In genomic region chr6:53064726-53065265, GRCh38 we compare ENCODE assay signal across 8 cellular contexts. TPM values are rescaled to one million over a fixed set of nuclear protein-coding genes. Genes with fewer than 3 reads are reported as not detected.
A peak's percentile ranks its signal among the peaks of the same experiment; 100 is the strongest.
DNase-seq lines count a peak whose midpoint lies in the region; ATAC-seq lines count a peak whose summit lies in the region.

No MANE protein-coding gene starts in this region.

- H3K27me3 ChIP-seq in neuronal stem cell (ENCODE audit: control insufficient read depth in 3 of 3, insufficient read depth in 3 of 3, low read depth in 1 of 3, low read length in 3 of 3) = peaks cover 0 to 9% (median 2%) of the 10 kb centered on the region in 3 experiments

- peak overlapping the region; percentile 99 for H3K4me3 Mint-ChIP-seq in activated naive CD4-positive, alpha-beta T cell treated with anti-CD3 and anti-CD28 coated beads, Interleukin-2, amount 10 ng/mL, durations not matched to agents 7 days and 5 days

- no peak overlapping the region for H4K91ac ChIP-seq in neuronal stem cell (ENCODE audit: low read depth, low read length, poor library complexity)

- H3K79me1 ChIP-seq in neuronal stem cell (ENCODE audit: low read depth, low read length) = no peaks in the 10 kb centered on the region

- H3K27ac Mint-ChIP-seq in activated naive CD4-positive, alpha-beta T cell treated with anti-CD3 and anti-CD28 coated beads, Interleukin-2, amount 10 ng/mL, durations not matched to agents 7 days and 5 days = peak overlapping the region; percentile 97

- peaks cover 2% of the 10 kb centered on the region for H3K36me3 Mint-ChIP-seq in activated naive CD4-positive, alpha-beta T cell treated with anti-CD3 and anti-CD28 coated beads, Interleukin-2, amount 10 ng/mL, durations not matched to agents 7 days and 5 days

- H2BK15ac ChIP-seq in neuronal stem cell (ENCODE audit: low read length) = no peak overlapping the region

- peak overlapping the region; percentile 19 for H3K27ac ChIP-seq in neuronal stem cell (replicated peaks; ENCODE audit: low read length)

- H3K36me3 ChIP-seq in neuronal stem cell (replicated peaks in 1 of 2; ENCODE audit: control insufficient read depth in 2 of 2, insufficient read depth in 2 of 2, low read length in 2 of 2) = peaks cover 0 to 10% of the 10 kb centered on the region in 2 donors

- peak overlapping the region; percentile 85 for H3K23ac ChIP-seq in neuronal stem cell (ENCODE audit: low read depth, low read length, poor library complexity)

- H3K14ac ChIP-seq in neuronal stem cell (ENCODE audit: low read length) = no peak overlapping the region

- no peak overlapping the region for H3K4ac ChIP-seq in neuronal stem cell (ENCODE audit: low read length)

- DNase-seq in GM03348 (ENCODE audit: low spot score) = peak; percentile 94
- DNase-seq in NCI-H1048 (lab: John Stamatoyannopoulos, UW) = peak; percentile 86
- DNase-seq in SK-N-DZ (ENCODE audit: low spot score) = peak; percentile 96
- DNase-seq in activated naive CD4-positive, alpha-beta T cell treated with anti-CD3 and anti-CD28 coated beads, Interleukin-2, amount 10 ng/mL, durations not matched to agents 7 days and 5 days = peak; percentile 99
- peak; percentile 92 for DNase-seq in germinal center (ENCODE audit: low spot score)
- peak; percentile 90 for DNase-seq in neuronal stem cell (ENCODE audit: low spot score)
- DNase-seq in stromal cell of bone marrow (ENCODE audit: low read depth) = peak; percentile 98

- no peak overlapping the region for H2AK5ac ChIP-seq in neuronal stem cell (ENCODE audit: low read depth, low read length)

- peak overlapping the region; percentile 80 to 95 for H3K4me3 ChIP-seq in neuronal stem cell (ENCODE audit: low read length in 2 of 2)

- H3K27me3 Mint-ChIP-seq in activated naive CD4-positive, alpha-beta T cell treated with anti-CD3 and anti-CD28 coated beads, Interleukin-2, amount 10 ng/mL, durations not matched to agents 7 days and 5 days = no peaks in the 10 kb centered on the region

- H2BK12ac ChIP-seq in neuronal stem cell (ENCODE audit: low read length) = no peak overlapping the region

- H2BK120ac ChIP-seq in neuronal stem cell (ENCODE audit: low read depth, low read length) = no peak overlapping the region

- CTCF ChIA-PET in activated naive CD4-positive, alpha-beta T cell treated with anti-CD3 and anti-CD28 coated beads, Interleukin-2, amount 10 ng/mL, durations not matched to agents 7 days and 5 days (lab: Charles Lee) = interaction anchor here (1.3 kb wide), 1 partner anchor 69 kb away, joined by 3 read pairs; the partner anchor contains the start of gene GSTA4

- H3K9me3 Mint-ChIP-seq in activated naive CD4-positive, alpha-beta T cell treated with anti-CD3 and anti-CD28 coated beads, Interleukin-2, amount 10 ng/mL, durations not matched to agents 7 days and 5 days = no peaks in the 10 kb centered on the region

- H2BK5ac ChIP-seq in neuronal stem cell (ENCODE audit: low read length) = peak overlapping the region; percentile 59

- H3K4me1 Mint-ChIP-seq in activated naive CD4-positive, alpha-beta T cell treated with anti-CD3 and anti-CD28 coated beads, Interleukin-2, amount 10 ng/mL, durations not matched to agents 7 days and 5 days = peaks cover 57% of the 10 kb centered on the region

- H3K4me2 ChIP-seq in neuronal stem cell (ENCODE audit: insufficient read depth, low read length, poor library complexity, severe bottlenecking) = peak overlapping the region; percentile 54

- no peak overlapping the region for H3K18ac ChIP-seq in neuronal stem cell (ENCODE audit: low read length)

- H4K8ac ChIP-seq in neuronal stem cell (ENCODE audit: low read depth, low read length) = no peak overlapping the region

- H3K9ac ChIP-seq in neuronal stem cell (ENCODE audit: low read depth, low read length, poor library complexity) = peak overlapping the region; percentile 92

- peak overlapping the region; percentile 99 for H2AFZ ChIP-seq in neuronal stem cell (ENCODE audit: low read length)

- peaks cover 7 to 16% of the 10 kb centered on the region in 2 donors for H3K4me1 ChIP-seq in neuronal stem cell (ENCODE audit: control insufficient read depth in 2 of 2, insufficient read depth in 1 of 2, low read depth in 1 of 2, low read length in 2 of 2)

- peak; percentile 74 for ATAC-seq in HG02588 (IDR thresholded peaks at IDR 0.05; ENCODE audit: unreplicated experiment)

- H3K9me3 ChIP-seq in neuronal stem cell (replicated peaks in 1 of 2; ENCODE audit: control insufficient read depth in 2 of 2, insufficient read depth in 1 of 2, low read depth in 1 of 2, low read length in 2 of 2) = no peaks in the 10 kb centered on the region

- no CpG with 5 or more reads among the region's 26 CpGs for WGBS in neuronal stem cell (ENCODE audit: extremely low coverage in 2 of 2, insufficient read length in 2 of 2, insufficient replicate concordance in 1 of 2), 2 donors

RNA-seq across cellular contexts. Expression of gene FBXO9, which starts 0.4 kb away (rescaled TPM):
- 20.4 and 25.7 TPM in 2 replicates for polyA plus RNA-seq in SK-N-DZ (2014; cell fraction: cytosol; rRNA removed)
- 66.0 and 74.5 TPM in 2 replicates for polyA plus RNA-seq in SK-N-DZ (2014; cell fraction: nucleus; rRNA removed)
- 29.1 TPM for polyA plus RNA-seq in neuronal stem cell (2013, experiment 1 of 2)
- polyA plus RNA-seq in neuronal stem cell (2013, experiment 2 of 2) = 29.4 TPM

RNA-seq across cellular contexts. Expression of gene CILK1, which starts 3.2 kb away (rescaled TPM):
- 10.2 and 10.8 TPM in 2 replicates for polyA plus RNA-seq in SK-N-DZ (2014; cell fraction: cytosol; rRNA removed)
- 5.8 and 7.5 TPM in 2 replicates for polyA plus RNA-seq in SK-N-DZ (2014; cell fraction: nucleus; rRNA removed)
- polyA plus RNA-seq in neuronal stem cell (2013, experiment 1 of 2) = 9.4 TPM
- 9.4 TPM for polyA plus RNA-seq in neuronal stem cell (2013, experiment 2 of 2)

Comparison
In these comparisons a context has a peak if more than half of its experiments do, and no peak if none do; other contexts are left out.
1. Peak in every context shown above with its lines: DNase-seq, ATAC-seq, H3K4me3 ChIP-seq and H3K27ac ChIP-seq.